ENCODE assay signal across 1 cellular context in genomic region chr12:53107122-53107521, GRCh38.
TF ChIP-seq lines count a peak whose summit lies in the region.

No MANE protein-coding gene starts in this region.

TF ChIP-seq in K562, 482 proteins besides CTCF, POLR2A, EP300 and RAD21:
- no peak for TF ChIP-seq ZNF696 (CRISPR knock-in tag; conservative IDR thresholded peaks at IDR 0.05)
